In genomic region chr1:202161151-202162048, GRCh38 we compare ENCODE assay signal across 11 cellular contexts. TPM values are rescaled to one million over a fixed set of nuclear protein-coding genes. Genes with fewer than 3 reads are reported as not detected.
DNase-seq lines count a peak whose midpoint lies in the region; TF ChIP-seq lines count a peak whose summit lies in the region.
"Had no signal": no experiment of that assay in that cellular context is flagged by ENCODE, and none has a peak within 500 bp of the region (broad histone marks: within the 10 kb centered on the region; RNA-seq: fewer than 3 reads in every experiment).

No MANE protein-coding gene starts in this region.

- H3K27ac ChIP-seq in Peyer's patch (peak overlapping the region; percentile 79 to 95 (median 93)), skin epidermis (peak overlapping the region in 19 of 21 experiments; percentile 3 to 94 (median 70)), coronary artery (no peak overlapping the region)
- H3K27ac ChIP-seq in effector memory CD4-positive, alpha-beta T cell (ENCODE audit: insufficient read depth, low read length, poor library complexity, severe bottlenecking) = peak overlapping the region; percentile 88

- H3K9me3 ChIP-seq in Peyer's patch = no peaks in the 10 kb centered on the region
- H3K9me3 ChIP-seq in effector memory CD4-positive, alpha-beta T cell (ENCODE audit: control insufficient read depth, low read length) = no peaks in the 10 kb centered on the region

- peaks cover 0 to 54% (median 24%) of the 10 kb centered on the region in 4 donors for H3K4me1 ChIP-seq in Peyer's patch
- H3K4me1 ChIP-seq in effector memory CD4-positive, alpha-beta T cell (ENCODE audit: control insufficient read depth, insufficient read depth, low read length, poor library complexity, severe bottlenecking) = peaks cover 88% of the 10 kb centered on the region

- H3K4me3 ChIP-seq in GM12875 (ENCODE audit: low read depth, low read length) = peak overlapping the region; percentile 98
- H3K4me3 ChIP-seq in Peyer's patch = peak overlapping the region; percentile 1 to 63 (median 50)
- H3K4me3 ChIP-seq in effector memory CD4-positive, alpha-beta T cell (ENCODE audit: insufficient read depth, low read depth, low read length, poor library complexity, severe bottlenecking) = peak overlapping the region; percentile 65
- H3K4me3 ChIP-seq in skin epidermis = peak overlapping the region in 1 of 7 experiments; percentile 46
- H3K4me3 ChIP-seq in coronary artery = no peak overlapping the region

- H3K27me3 ChIP-seq in Peyer's patch = no peaks in the 10 kb centered on the region
- H3K27me3 ChIP-seq in effector memory CD4-positive, alpha-beta T cell (replicated peaks; ENCODE audit: control insufficient read depth, insufficient read depth, low read length, poor library complexity, severe bottlenecking) = no peaks in the 10 kb centered on the region

- DNase-seq in Peyer's patch (peak in 1 of 3 donors; percentile 26), NCI-H446 treated with DMSO at 0.1 percent for 48 hours (lab: John Stamatoyannopoulos, UW) (no peak), NCI-H748 treated with DMSO at 0.1 percent for 48 hours (lab: John Stamatoyannopoulos, UW) (no peak), NCI-H2029 treated with DMSO at 0.1 percent for 48 hours (lab: John Stamatoyannopoulos, UW) (no peak), coronary artery (ENCODE audit: low spot score) (no peak)
- no peak for DNase-seq in effector memory CD4-positive, alpha-beta T cell
- DNase-seq: NCI-H510A had no signal

- TF ChIP-seq CTCF in GM12875 (IDR thresholded peaks at IDR 0.05; ENCODE audit: borderline replicate concordance, insufficient read depth, low read depth, low read length) (no peak), Peyer's patch (IDR thresholded peaks at IDR 0.05) (no peak), coronary artery (IDR thresholded peaks at IDR 0.05) (no peak)

- no peak for TF ChIP-seq POLR2A in Peyer's patch (IDR thresholded peaks at IDR 0.05)

- no peaks in the 10 kb centered on the region for H3K36me3 ChIP-seq in Peyer's patch
- H3K36me3 ChIP-seq in effector memory CD4-positive, alpha-beta T cell (ENCODE audit: control insufficient read depth, insufficient read depth, low read length) = peaks cover 13% of the 10 kb centered on the region

RNA-seq across cellular contexts. Expression of gene PTPN7, which starts 1.0 kb away (rescaled TPM):
- total RNA-seq in Peyer's patch = 10 to 100 TPM in 2 of 4 donors, 1 to 10 TPM in 2; 4.7 to 48.7 (median 7.6) TPM
- total RNA-seq: G401, lung microvascular endothelial cell had no signal

RNA-seq across cellular contexts. Expression of gene ARL8A, which starts 16.9 kb away (rescaled TPM):
- 10 to 100 TPM; 25.7 to 37.1 (median 36.0) TPM for total RNA-seq in Peyer's patch

RNA-seq across cellular contexts. Expression of gene LGR6, which starts 32.2 kb away (rescaled TPM):
- total RNA-seq in Peyer's patch = 1 to 10 TPM in 3 of 4 donors, under 1 TPM in 1; 0.53 to 3.3 (median 2.3) TPM
- total RNA-seq: G401, lung microvascular endothelial cell had no signal

RNA-seq across cellular contexts. Expression of gene GPR37L1, which starts 38.7 kb away (rescaled TPM):
- total RNA-seq in Peyer's patch = under 1 TPM in 3 of 4 donors, not detected in 1; 0.18 to 0.95 (median 0.27) TPM
- total RNA-seq: G401 had no signal

Comparison
In these comparisons a context has a peak if more than half of its experiments do, and no peak if none do; other contexts are left out.
1. H3K27ac ChIP-seq: peak in Peyer's patch (4 of 4), effector memory CD4-positive, alpha-beta T cell (single experiment) and skin epidermis (19 of 21); none in coronary artery (0 of 2).